ENCODE assay signal across 16 cellular contexts in the genomic region with DNA sequence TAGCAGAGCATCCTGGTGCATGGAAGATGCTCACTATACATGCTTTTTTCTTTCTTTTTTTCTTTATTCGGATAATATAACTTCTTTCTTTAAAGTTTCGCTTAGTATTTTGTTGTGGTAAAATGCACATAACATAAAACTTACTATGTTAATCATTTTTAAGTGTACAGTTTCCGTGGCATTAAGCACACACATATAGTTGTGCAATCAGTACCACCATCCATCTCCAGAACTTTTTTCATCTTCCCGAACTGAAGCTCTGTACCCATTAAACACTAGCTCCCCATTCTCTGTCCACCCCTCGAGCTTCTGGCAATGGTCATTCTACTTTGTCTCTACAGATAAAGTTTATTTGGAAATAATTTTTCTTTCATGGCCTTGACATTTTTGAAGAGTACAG. TPM values are rescaled to one million over a fixed set of nuclear protein-coding genes. Genes with fewer than 3 reads are reported as not detected.
DNase-seq lines count a peak whose midpoint lies in the region; ATAC-seq and TF ChIP-seq lines count a peak whose summit lies in the region.
"Had no signal": no experiment of that assay in that cellular context is flagged by ENCODE, and none has a peak within 500 bp of the region (broad histone marks: within the 10 kb centered on the region; RNA-seq: fewer than 3 reads in every experiment).

No MANE protein-coding gene starts in this region.

- no peaks in the 10 kb centered on the region for H3K9me3 ChIP-seq in CD4-positive, CD25-positive, alpha-beta regulatory T cell (ENCODE audit: control insufficient read depth in 2 of 2, low read length in 2 of 2)
- no peaks in the 10 kb centered on the region for H3K9me3 ChIP-seq in GM23248 (ENCODE audit: low read depth)
- H3K9me3 ChIP-seq in ovary, result no peaks in the 10 kb centered on the region

- no peaks in the 10 kb centered on the region for H4K20me1 ChIP-seq in GM23248 (ENCODE audit: insufficient read depth)

- H3K36me3 ChIP-seq in CD4-positive, CD25-positive, alpha-beta regulatory T cell (ENCODE audit: control insufficient read depth, insufficient read depth, low read length), result peaks cover 14% of the 10 kb centered on the region
- H3K36me3 ChIP-seq in GM23248 (ENCODE audit: low read depth) (peaks cover 8% of the 10 kb centered on the region), ovary (no peaks in the 10 kb centered on the region)

- no peaks in the 10 kb centered on the region for H3K27me3 ChIP-seq in CD4-positive, CD25-positive, alpha-beta regulatory T cell (ENCODE audit: control insufficient read depth, insufficient read depth, low read length)
- H3K27me3 ChIP-seq in GM23248 (replicated peaks; ENCODE audit: insufficient read depth) (no peaks in the 10 kb centered on the region), ovary (no peaks in the 10 kb centered on the region)

- no peaks in the 10 kb centered on the region for H3K9me3 Mint-ChIP-seq in CD4-positive, CD25-positive, alpha-beta regulatory T cell
- no peaks in the 10 kb centered on the region for H3K9me3 Mint-ChIP-seq in activated CD8-positive, alpha-beta T cell treated with anti-CD3 and anti-CD28 coated beads, Interleukin-2, amount 10 ng/mL, durations not matched to agents 7 days and 5 days (ENCODE audit: insufficient read depth)
- H3K9me3 Mint-ChIP-seq in naive B cell, result peaks cover 0 to 2% (median 0%) of the 10 kb centered on the region in 7 donors

- peaks cover 27% of the 10 kb centered on the region for H3F3A ChIP-seq in GM23248 (ENCODE audit: insufficient read depth)

- CTCF ChIA-PET in activated CD8-positive, alpha-beta T cell treated with anti-CD3 and anti-CD28 coated beads, Interleukin-2, amount 10 ng/mL, durations not matched to agents 7 days and 5 days (lab: Charles Lee), result interaction anchor here (3.3 to 3.5 kb wide), 2 partner anchors 13 to 43 kb away, joined by 20 to 34 read pairs; partner anchors contain the start of genes CRELD1 and IL17RE

- TF ChIP-seq POLR2A in ovary (IDR thresholded peaks at IDR 0.05) (no peak), lower leg skin (IDR thresholded peaks at IDR 0.05) (no peak)

- peak overlapping the region; percentile 91; the same call in 1 of the 2 replicates for H2AFZ ChIP-seq in GM23248

- 57 to 61% methylated on average over 5 of the region's 5 CpGs for WGBS in GM23248 (ENCODE audit: low coverage in 1 of 2, low lambda C conversion rate in 2 of 2, missing lambda C conversion rate in 2 of 2), 2 experiments
- 48 to 54% (median 52%) methylated on average over 5 of the region's 5 CpGs for WGBS in ovary, 3 donors
- WGBS in lower leg skin, 2 donors, result 83 to 87% methylated on average over 5 of the region's 5 CpGs

- intact Hi-C loops in ovary (cut with DNase I) (loop anchor here in 1 of 4 donors (2.0 kb wide), 1 partner anchor 23 kb away; no protein-coding TSS in a partner anchor), lower leg skin (cut with DNase I; ENCODE audit: low total_unique reads) (no loop called here)

- no peak overlapping the region for H3K4me2 ChIP-seq in GM23248 (ENCODE audit: unreplicated experiment)

- H3K9ac ChIP-seq in GM23248, result no peak overlapping the region

- in situ Hi-C loops in GM23248 (cut with MboI), result no loop called here

- no peak overlapping the region for H3K4me3 ChIP-seq in CD4-positive, CD25-positive, alpha-beta regulatory T cell (ENCODE audit: low read depth, low read length)
- H3K4me3 ChIP-seq in GM23248, result no peak overlapping the region
- H3K4me3 ChIP-seq in ovary, result no peak overlapping the region
- no peak overlapping the region for H3K4me3 ChIP-seq in lower leg skin (ENCODE audit: low read depth, poor library complexity, severe bottlenecking)

- H3K27ac ChIP-seq in CD4-positive, CD25-positive, alpha-beta regulatory T cell (ENCODE audit: insufficient read depth, low read length, poor library complexity, severe bottlenecking), result peak overlapping the region; percentile 99
- H3K27ac ChIP-seq in GM23248, result no peak overlapping the region
- H3K27ac ChIP-seq in ovary, result peak overlapping the region in 1 of 2 donors; percentile 86

- H3K27me3 Mint-ChIP-seq in CD4-positive, CD25-positive, alpha-beta regulatory T cell, result no peaks in the 10 kb centered on the region
- H3K27me3 Mint-ChIP-seq in activated CD8-positive, alpha-beta T cell treated with anti-CD3 and anti-CD28 coated beads, Interleukin-2, amount 10 ng/mL, durations not matched to agents 7 days and 5 days (ENCODE audit: low read depth), result peaks cover 2% of the 10 kb centered on the region
- no peaks in the 10 kb centered on the region for H3K27me3 Mint-ChIP-seq in naive B cell

- ATAC-seq in CD4-positive, CD25-positive, alpha-beta regulatory T cell (ENCODE audit: low read depth in 2 of 2), result no peak
- ATAC-seq in activated CD8-positive, alpha-beta T cell treated with anti-CD3 and anti-CD28 coated beads, Interleukin-2, amount 10 ng/mL, durations not matched to agents 7 days and 5 days, result no peak
- ATAC-seq in naive B cell (ENCODE audit: low read depth in 2 of 2) (no peak), HG02938 (IDR thresholded peaks at IDR 0.05; ENCODE audit: unreplicated experiment) (no peak)

- DNase-seq in CD4-positive, CD25-positive, alpha-beta regulatory T cell, result no peak
- DNase-seq in GM23248, result no peak
- DNase-seq in activated CD8-positive, alpha-beta T cell treated with anti-CD3 and anti-CD28 coated beads, Interleukin-2, amount 10 ng/mL, durations not matched to agents 7 days and 5 days, result no peak
- no peak for DNase-seq in naive B cell
- no peak for DNase-seq in ovary
- DNase-seq in lower leg skin (ENCODE audit: low spot score in 2 of 2), result no peak
- DNase-seq: activated effector memory CD4-positive, alpha-beta T cell treated with anti-CD3 and anti-CD28 coated beads, Interleukin-2, amount 50 U/mL, for 16 hours; dermis blood vessel endothelial cell; mesenchymal stem cell; NCI-H1694 treated with DMSO at 0.1 percent for 48 hours; occipital lobe; T1000 had no signal

- peaks cover 25% of the 10 kb centered on the region for H3K4me1 ChIP-seq in CD4-positive, CD25-positive, alpha-beta regulatory T cell (ENCODE audit: control insufficient read depth, insufficient read depth, low read length, poor library complexity, severe bottlenecking)
- H3K4me1 ChIP-seq in GM23248 (ENCODE audit: insufficient read depth), result peaks cover 18% of the 10 kb centered on the region
- H3K4me1 ChIP-seq in ovary (ENCODE audit: insufficient read depth), result peaks cover 5% of the 10 kb centered on the region

- TF ChIP-seq CTCF in ovary (IDR thresholded peaks at IDR 0.05) (no peak), lower leg skin (IDR thresholded peaks at IDR 0.05) (no peak)

- H3K9me2 ChIP-seq in GM23248 (ENCODE audit: insufficient read depth), result no peaks in the 10 kb centered on the region

- POLR2A ChIA-PET in activated CD8-positive, alpha-beta T cell treated with anti-CD3 and anti-CD28 coated beads, Interleukin-2, amount 10 ng/mL, durations not matched to agents 7 days and 5 days (lab: Charles Lee), result interaction anchor here (1.1 to 2.7 kb wide), 4 partner anchors 18 to 97 kb away, joined by 3 to 15 read pairs (median 4); partner anchors contain the start of gene EMC3

- no peak for TF ChIP-seq EP300 in ovary (IDR thresholded peaks at IDR 0.05)

- peaks cover 23% of the 10 kb centered on the region for H3K79me2 ChIP-seq in GM23248 (ENCODE audit: insufficient read depth)

- H3K4me1 Mint-ChIP-seq in CD4-positive, CD25-positive, alpha-beta regulatory T cell, result peaks cover 19 to 40% (median 30%) of the 10 kb centered on the region in 4 donors
- H3K4me1 Mint-ChIP-seq in activated CD8-positive, alpha-beta T cell treated with anti-CD3 and anti-CD28 coated beads, Interleukin-2, amount 10 ng/mL, durations not matched to agents 7 days and 5 days (ENCODE audit: low read depth), result peaks cover 32% of the 10 kb centered on the region
- peaks cover 27 to 40% (median 35%) of the 10 kb centered on the region in 3 donors for H3K4me1 Mint-ChIP-seq in naive B cell

- H3K27ac Mint-ChIP-seq in CD4-positive, CD25-positive, alpha-beta regulatory T cell, result peak overlapping the region; percentile 52 to 99 (median 98)
- peak overlapping the region; percentile 98 for H3K27ac Mint-ChIP-seq in activated CD8-positive, alpha-beta T cell treated with anti-CD3 and anti-CD28 coated beads, Interleukin-2, amount 10 ng/mL, durations not matched to agents 7 days and 5 days
- H3K27ac Mint-ChIP-seq in naive B cell, result peak overlapping the region in 3 of 6 donors; percentile 56 to 100 (median 98)

- peaks cover 19% of the 10 kb centered on the region for H3K36me3 Mint-ChIP-seq in CD4-positive, CD25-positive, alpha-beta regulatory T cell
- H3K36me3 Mint-ChIP-seq in activated CD8-positive, alpha-beta T cell treated with anti-CD3 and anti-CD28 coated beads, Interleukin-2, amount 10 ng/mL, durations not matched to agents 7 days and 5 days (ENCODE audit: low read depth), result peaks cover 29% of the 10 kb centered on the region
- H3K36me3 Mint-ChIP-seq in naive B cell, result peaks cover 4 to 12% of the 10 kb centered on the region in 2 donors

- H3K4me3 Mint-ChIP-seq in CD4-positive, CD25-positive, alpha-beta regulatory T cell, result peak overlapping the region in 3 of 4 donors; percentile 2 to 97 (median 90)
- peak overlapping the region; percentile 99 for H3K4me3 Mint-ChIP-seq in activated CD8-positive, alpha-beta T cell treated with anti-CD3 and anti-CD28 coated beads, Interleukin-2, amount 10 ng/mL, durations not matched to agents 7 days and 5 days
- peak overlapping the region in 5 of 8 donors; percentile 89 to 99 (median 98) for H3K4me3 Mint-ChIP-seq in naive B cell

RNA-seq across cellular contexts. Expression of gene JAGN1, which starts 1.0 kb away (rescaled TPM):
- 17.7 TPM for total RNA-seq in CD4-positive, CD25-positive, alpha-beta regulatory T cell
- polyA plus RNA-seq in CD4-positive, CD25-positive, alpha-beta regulatory T cell, result 10 to 100 TPM; 52.6 to 70.8 (median 58.3) TPM
- 32.9 and 35.7 TPM in 2 replicates for total RNA-seq in GM23248 (2014; rRNA removed; shearing (Covaris generic))
- polyA plus RNA-seq in GM23248 (2016; fragmentation: Nextera tagmentation; extraction: Ambion mirVana) (45.3 and 46.8 TPM in 2 replicates), naive B cell (ENCODE audit: low read depth in 6 of 6) (10 to 100 TPM; 53.2 to 70.4 (median 59.7) TPM), ovary (10 to 100 TPM; 36.2 to 54.0 TPM)
- 10 to 100 TPM; 30.2 to 31.0 TPM for total RNA-seq in activated CD8-positive, alpha-beta T cell treated with anti-CD3 and anti-CD28 coated beads, Interleukin-2, amount 10 ng/mL, durations not matched to agents 7 days and 5 days
- total RNA-seq in ovary (10 to 100 TPM; 25.7 to 39.9 (median 31.6) TPM), lower leg skin (10 to 100 TPM; 39.2 to 70.6 (median 51.0) TPM)

RNA-seq across cellular contexts. Expression of gene CIDEC, which starts 9.4 kb away (rescaled TPM):
- not detected for total RNA-seq in CD4-positive, CD25-positive, alpha-beta regulatory T cell
- polyA plus RNA-seq in CD4-positive, CD25-positive, alpha-beta regulatory T cell, result not detected
- total RNA-seq in GM23248 (2014; rRNA removed; shearing (Covaris generic)), result not detected in 2 replicates
- not detected in 2 replicates for polyA plus RNA-seq in GM23248 (2016; fragmentation: Nextera tagmentation; extraction: Ambion mirVana)
- total RNA-seq in activated CD8-positive, alpha-beta T cell treated with anti-CD3 and anti-CD28 coated beads, Interleukin-2, amount 10 ng/mL, durations not matched to agents 7 days and 5 days, result not detected
- polyA plus RNA-seq in naive B cell (ENCODE audit: low read depth in 6 of 6), result under 1 TPM in 1 of 6 donors, not detected in 5; 0.36 TPM
- 1 to 10 TPM in 2 of 7 donors, under 1 TPM in 1, not detected in 4; 0.23 to 3.0 (median 1.2) TPM for total RNA-seq in ovary
- polyA plus RNA-seq in ovary, result 1 to 10 TPM in 1 of 2 donors, not detected in 1; 1.4 TPM
- 10 to 100 TPM in 2 of 4 donors, 1 to 10 TPM in 2; 2.8 to 23.7 (median 9.0) TPM for total RNA-seq in lower leg skin
- total RNA-seq: bronchial epithelial cell, dermis blood vessel endothelial cell, M059J, occipital lobe, temporal lobe had no signal

RNA-seq across cellular contexts. Expression of gene IL17RE, which starts 13.2 kb away (rescaled TPM):
- 4.3 TPM for total RNA-seq in CD4-positive, CD25-positive, alpha-beta regulatory T cell
- polyA plus RNA-seq in CD4-positive, CD25-positive, alpha-beta regulatory T cell, result under 1 TPM in 3 of 4 donors, not detected in 1; 0.31 to 0.33 (median 0.32) TPM
- total RNA-seq in GM23248 (2014; rRNA removed; shearing (Covaris generic)), result 0.51 and 5.5 TPM in 2 replicates
- polyA plus RNA-seq in GM23248 (2016; fragmentation: Nextera tagmentation; extraction: Ambion mirVana) (0.24 and 0.27 TPM in 2 replicates), naive B cell (ENCODE audit: low read depth in 6 of 6) (not detected), ovary (1 to 10 TPM; 1.1 to 2.0 TPM)
- total RNA-seq in activated CD8-positive, alpha-beta T cell treated with anti-CD3 and anti-CD28 coated beads, Interleukin-2, amount 10 ng/mL, durations not matched to agents 7 days and 5 days, result 1 to 10 TPM; 1.3 to 1.8 TPM
- total RNA-seq in ovary (1 to 10 TPM in 6 of 7 donors, under 1 TPM in 1; 0.48 to 3.6 (median 1.3) TPM), lower leg skin (100 to 1,000 TPM in 1 of 4 donors, 10 to 100 TPM in 3; 71.1 to 117 (median 81.1) TPM)
- total RNA-seq: occipital lobe had no signal

RNA-seq across cellular contexts. Expression of gene IL17RC, which starts 27.5 kb away (rescaled TPM):
- 1.1 TPM for total RNA-seq in CD4-positive, CD25-positive, alpha-beta regulatory T cell
- polyA plus RNA-seq in CD4-positive, CD25-positive, alpha-beta regulatory T cell, result 1 to 10 TPM; 5.6 to 9.5 (median 7.5) TPM
- total RNA-seq in GM23248 (2014; rRNA removed; shearing (Covaris generic)), result 41.8 and 49.4 TPM in 2 replicates
- polyA plus RNA-seq in GM23248 (2016; fragmentation: Nextera tagmentation; extraction: Ambion mirVana), result 20.5 and 25.3 TPM in 2 replicates
- total RNA-seq in activated CD8-positive, alpha-beta T cell treated with anti-CD3 and anti-CD28 coated beads, Interleukin-2, amount 10 ng/mL, durations not matched to agents 7 days and 5 days, result under 1 TPM; 0.42 to 0.55 TPM
- polyA plus RNA-seq in naive B cell (ENCODE audit: low read depth in 6 of 6), result 1 to 10 TPM; 3.9 to 9.1 (median 7.6) TPM
- total RNA-seq in ovary, result 10 to 100 TPM; 24.0 to 46.5 (median 37.4) TPM
- 10 to 100 TPM; 14.2 to 34.1 TPM for polyA plus RNA-seq in ovary
- total RNA-seq in lower leg skin, result 100 to 1,000 TPM in 3 of 4 donors, 10 to 100 TPM in 1; 95.5 to 155 (median 113) TPM

RNA-seq across cellular contexts. Expression of gene CRELD1, which starts 44.2 kb away (rescaled TPM):
- total RNA-seq in CD4-positive, CD25-positive, alpha-beta regulatory T cell, result 24.6 TPM
- polyA plus RNA-seq in CD4-positive, CD25-positive, alpha-beta regulatory T cell, result 10 to 100 TPM; 20.5 to 26.5 (median 23.9) TPM
- 18.2 and 29.5 TPM in 2 replicates for total RNA-seq in GM23248 (2014; rRNA removed; shearing (Covaris generic))
- polyA plus RNA-seq in GM23248 (2016; fragmentation: Nextera tagmentation; extraction: Ambion mirVana) (19.2 and 19.9 TPM in 2 replicates), naive B cell (ENCODE audit: low read depth in 6 of 6) (10 to 100 TPM; 16.5 to 60.6 (median 27.5) TPM), ovary (10 to 100 TPM; 18.3 to 31.8 TPM)
- total RNA-seq in activated CD8-positive, alpha-beta T cell treated with anti-CD3 and anti-CD28 coated beads, Interleukin-2, amount 10 ng/mL, durations not matched to agents 7 days and 5 days, result 10 to 100 TPM; 10.1 to 10.9 TPM
- total RNA-seq in ovary (10 to 100 TPM; 11.2 to 35.2 (median 29.0) TPM), lower leg skin (10 to 100 TPM; 16.1 to 58.8 (median 28.3) TPM)

Comparison
In these comparisons a context has a peak if more than half of its experiments do, and no peak if none do; other contexts are left out.
1. RNA of gene IL17RE, which starts 13.2 kb away (total RNA-seq): 71.1 to 117 TPM in lower leg skin; 0.51 to 5.5 TPM in GM23248, 4.3 TPM in CD4-positive, CD25-positive, alpha-beta regulatory T cell (single experiment), 1.3 to 1.8 TPM in activated CD8-positive, alpha-beta T cell treated with anti-CD3 and anti-CD28 coated beads, Interleukin-2, amount 10 ng/mL, durations not matched to agents 7 days and 5 days and 0.48 to 3.6 TPM in ovary; every median in the first group is over 10 times any median in the second.
2. Peak in every context shown above with its lines, with median percentiles within 50 percentile points of each other: H3K4me3 Mint-ChIP-seq.